ENCODE assay signal across 1 cellular context in genomic region chr17:20843799-20844553, GRCh38.
A peak's percentile ranks its signal among the peaks of the same experiment; 100 is the strongest.
TF ChIP-seq lines count a peak whose summit lies in the region.

No MANE protein-coding gene starts in this region.

TF ChIP-seq in WTC11, 78 proteins besides CTCF, POLR2A, EP300 and RAD21 (continued from another document):
- peak; percentile 55; the same call in 1 of the 2 replicates for TF ChIP-seq ZNF423 (CRISPR knock-in tag; IDR thresholded peaks at IDR 0.05)
TF ChIP-seq in WTC11: peak in this region for 2; not testable (repeated sequence) for 76.
